ENCODE assay signal across 15 cellular contexts in the genomic region with DNA sequence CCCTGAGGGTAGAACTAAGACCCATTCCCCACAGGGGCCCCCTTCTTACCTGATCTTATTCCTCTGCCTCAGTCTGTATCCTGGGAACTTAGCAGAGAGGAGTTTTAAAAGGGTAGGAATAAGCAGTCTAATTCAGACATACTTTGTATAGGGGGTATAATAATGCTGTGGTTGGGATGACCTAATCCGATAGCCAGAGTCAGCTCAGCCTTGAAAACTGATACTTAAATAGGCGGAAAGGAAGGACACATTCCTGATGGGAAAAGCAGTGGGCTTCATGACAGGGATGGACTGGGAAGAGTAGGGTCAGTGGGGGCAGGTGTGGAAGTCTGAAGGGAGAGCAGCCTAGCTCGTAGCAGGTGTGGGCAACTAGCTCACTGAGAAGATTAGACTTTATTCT. TPM values are rescaled to one million over a fixed set of nuclear protein-coding genes. Genes with fewer than 3 reads are reported as not detected.
A peak's percentile ranks its signal among the peaks of the same experiment; 100 is the strongest.
DNase-seq lines count a peak whose midpoint lies in the region; ATAC-seq, FAIRE-seq and TF ChIP-seq lines count a peak whose summit lies in the region.
"Had no signal": no experiment of that assay in that cellular context is flagged by ENCODE, and none has a peak within 500 bp of the region (broad histone marks: within the 10 kb centered on the region; RNA-seq: fewer than 3 reads in every experiment).

No MANE protein-coding gene starts in this region.

- no peak overlapping the region for H2AFZ ChIP-seq in ACC112 (ENCODE audit: low read length, unreplicated experiment)
- no peak overlapping the region for H2AFZ ChIP-seq in Loucy (ENCODE audit: low read length)

- H3K79me2 ChIP-seq in ACC112 (ENCODE audit: control insufficient read depth, insufficient read depth, low read length, unreplicated experiment) (peaks cover 40% of the 10 kb centered on the region), Loucy (ENCODE audit: insufficient read depth, low read length) (no peaks in the 10 kb centered on the region)

- TF ChIP-seq EP300 in upper lobe of left lung (IDR thresholded peaks at IDR 0.05), result no peak

- no peak for TF ChIP-seq CTCF in Loucy (conservative IDR thresholded peaks at IDR 0.05; ENCODE audit: low read length)
- no peak for TF ChIP-seq CTCF in esophagus squamous epithelium (IDR thresholded peaks at IDR 0.05)
- no peak for TF ChIP-seq CTCF in upper lobe of left lung (IDR thresholded peaks at IDR 0.05)

- ATAC-seq in upper lobe of left lung (ENCODE audit: low FRiP score in 2 of 2), result no peak
- ATAC-seq: activated CD4-positive, CD25-positive, alpha-beta regulatory T cell treated with anti-CD3 and anti-CD28 coated beads, Interleukin-2, amount 50 U/mL, for 24 hours had no signal

- DNase-seq in esophagus squamous epithelium (lab: John Stamatoyannopoulos, UW) (no peak), NCI-H2227 (lab: John Stamatoyannopoulos, UW; ENCODE audit: unreplicated experiment) (no peak), upper lobe of left lung (no peak), H54 (ENCODE audit: insufficient read length, low spot score) (no peak), activated gamma-delta T cell (lab: John Stamatoyannopoulos, UW) (no peak)
- DNase-seq: activated CD8-positive, alpha-beta memory T cell treated with anti-CD3 and anti-CD28 coated beads, Interleukin-2, amount 50 U/mL, for 4 hours; activated naive CD4-positive, alpha-beta T cell treated with anti-CD3 and anti-CD28 coated beads, Interleukin-2, amount 50 U/mL, for 16 hours; Kasumi-1; naive B cell; NCI-H524 treated with DMSO at 0.1 percent for 48 hours; Peyer's patch had no signal

- no peaks in the 10 kb centered on the region for H3F3A ChIP-seq in Loucy (ENCODE audit: low read depth)

- H3K4me2 ChIP-seq in Loucy (ENCODE audit: low read depth, low read length, poor library complexity, severe bottlenecking), result no peak overlapping the region
- peak overlapping the region; percentile 50 for H3K4me2 ChIP-seq in skeletal muscle satellite cell (ENCODE audit: low read length)

- H3K4me1 ChIP-seq in ACC112 (ENCODE audit: control insufficient read depth, insufficient read depth, low read length, unreplicated experiment), result peaks cover 27% of the 10 kb centered on the region
- peaks cover 6% of the 10 kb centered on the region for H3K4me1 ChIP-seq in Loucy (ENCODE audit: insufficient read depth, low read length, poor library complexity, severe bottlenecking)
- peaks cover 0 to 30% (median 10%) of the 10 kb centered on the region in 3 donors for H3K4me1 ChIP-seq in esophagus squamous epithelium
- H3K4me1 ChIP-seq in skeletal muscle satellite cell (ENCODE audit: control insufficient read depth, insufficient read depth, low read length), result peaks cover 44% of the 10 kb centered on the region
- H3K4me1 ChIP-seq in upper lobe of left lung, result peaks cover 6 to 9% (median 7%) of the 10 kb centered on the region in 4 donors
- H3K4me1 ChIP-seq: Peyer's patch had no signal

- H3K9me2 ChIP-seq in Loucy (replicated peaks; ENCODE audit: low read depth, low read length), result no peaks in the 10 kb centered on the region

- H3K27ac ChIP-seq in ACC112 (ENCODE audit: low read depth, low read length), result peak overlapping the region; percentile 60
- peak overlapping the region in 3 of 4 donors; percentile 60 to 66 (median 62) for H3K27ac ChIP-seq in esophagus squamous epithelium
- peak overlapping the region in 2 of 4 donors; percentile 43 to 62 for H3K27ac ChIP-seq in upper lobe of left lung

- H3K9me3 ChIP-seq in Loucy (ENCODE audit: insufficient read depth, low read depth, low read length), result no peaks in the 10 kb centered on the region
- no peaks in the 10 kb centered on the region for H3K9me3 ChIP-seq in esophagus squamous epithelium
- H3K9me3 ChIP-seq in skeletal muscle satellite cell (replicated peaks; ENCODE audit: low read length), result no peaks in the 10 kb centered on the region
- no peaks in the 10 kb centered on the region for H3K9me3 ChIP-seq in upper lobe of left lung
- H3K9me3 ChIP-seq: Peyer's patch had no signal

- H4K20me1 ChIP-seq in Loucy (ENCODE audit: insufficient read depth, low read length, poor library complexity, severe bottlenecking), result no peaks in the 10 kb centered on the region

- no peak for FAIRE-seq in H54 (lab: Jason Lieb, UNC)

- intact Hi-C loops in esophagus squamous epithelium (cut with DNase I), result no loop called here

- H3K9ac ChIP-seq in Loucy (ENCODE audit: low read depth, low read length, poor library complexity, severe bottlenecking) (peak overlapping the region; percentile 36), skeletal muscle satellite cell (ENCODE audit: low read depth, low read length) (peak overlapping the region; percentile 26)

- no peaks in the 10 kb centered on the region for H3K27me3 ChIP-seq in ACC112 (ENCODE audit: insufficient read depth, low read length)
- no peaks in the 10 kb centered on the region for H3K27me3 ChIP-seq in Loucy (ENCODE audit: insufficient read depth, low read length, poor library complexity, severe bottlenecking)
- H3K27me3 ChIP-seq in esophagus squamous epithelium, result no peaks in the 10 kb centered on the region
- no peaks in the 10 kb centered on the region for H3K27me3 ChIP-seq in skeletal muscle satellite cell (ENCODE audit: control insufficient read depth, insufficient read depth, low read length)
- no peaks in the 10 kb centered on the region for H3K27me3 ChIP-seq in upper lobe of left lung
- H3K27me3 ChIP-seq: Peyer's patch had no signal

- H3K4me3 ChIP-seq in ACC112 (ENCODE audit: low read depth, low read length), result no peak overlapping the region
- no peak overlapping the region for H3K4me3 ChIP-seq in Loucy (ENCODE audit: low read length, poor library complexity, severe bottlenecking)
- no peak overlapping the region for H3K4me3 ChIP-seq in esophagus squamous epithelium
- no peak overlapping the region for H3K4me3 ChIP-seq in skeletal muscle satellite cell (ENCODE audit: low read length)
- H3K4me3 ChIP-seq in upper lobe of left lung, result no peak overlapping the region
- H3K4me3 ChIP-seq: Peyer's patch had no signal

- WGBS in esophagus squamous epithelium, 2 donors, result 75 to 82% methylated on average over 3 of the region's 3 CpGs
- 90% methylated on average over 3 of the region's 3 CpGs for WGBS in upper lobe of left lung, 2 donors

- H3K36me3 ChIP-seq in ACC112 (ENCODE audit: insufficient read depth, low read length), result peaks cover 3% of the 10 kb centered on the region; the same call in 1 of the 2 replicates
- peaks cover 3% of the 10 kb centered on the region; the same call in 1 of the 2 replicates for H3K36me3 ChIP-seq in Loucy (ENCODE audit: insufficient read depth, low read length)
- H3K36me3 ChIP-seq in esophagus squamous epithelium, result peaks cover 12 to 40% (median 15%) of the 10 kb centered on the region in 3 donors
- H3K36me3 ChIP-seq in skeletal muscle satellite cell (ENCODE audit: insufficient read depth, low read length), result peaks cover 53% of the 10 kb centered on the region
- H3K36me3 ChIP-seq in upper lobe of left lung, result peaks cover 5 to 49% (median 33%) of the 10 kb centered on the region in 4 donors

- TF ChIP-seq POLR2A in esophagus squamous epithelium (IDR thresholded peaks at IDR 0.05) (no peak), upper lobe of left lung (IDR thresholded peaks at IDR 0.05) (no peak), H54 (IDR thresholded peaks at IDR 0.05; ENCODE audit: low read depth, low read length) (no peak)

RNA-seq across cellular contexts. Expression of a gene that starts 52.2 kb away (rescaled TPM):
- total RNA-seq in esophagus squamous epithelium, result 10 to 100 TPM; 10.1 to 22.1 (median 14.4) TPM
- 6.1 and 10.9 TPM in 2 replicates for total RNA-seq in skeletal muscle satellite cell (2012; rRNA removed)
- 10 to 100 TPM; 36.9 to 61.9 (median 43.6) TPM for total RNA-seq in upper lobe of left lung
